ENCODE assay signal across 3 cellular contexts in the genomic region with DNA sequence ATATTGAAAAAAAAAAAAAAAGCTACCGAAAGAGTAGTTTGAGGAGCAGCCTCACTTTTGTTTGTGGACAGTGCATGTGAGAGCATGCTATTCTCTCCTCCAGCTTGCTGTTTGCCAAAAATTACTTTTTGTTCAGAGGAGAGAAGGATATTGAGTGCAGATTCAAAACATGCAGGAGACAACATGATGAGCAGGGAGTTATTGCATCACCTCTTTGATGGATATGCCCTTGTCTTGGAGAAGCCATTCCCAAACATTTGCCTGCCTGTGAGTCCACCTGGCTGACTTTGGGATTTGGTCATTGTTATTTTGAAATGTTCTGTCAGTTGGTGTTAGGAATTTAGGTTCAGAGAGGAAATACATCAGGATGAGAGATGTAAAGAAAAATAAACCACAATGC.
TF ChIP-seq lines count a peak whose summit lies in the region.

No MANE protein-coding gene starts in this region.

TF ChIP-seq in SK-N-SH, 30 proteins besides CTCF, POLR2A, EP300 and RAD21 (continued from another document):
- no peak for TF ChIP-seq POLR2AphosphoS5 (IDR thresholded peaks at IDR 0.05; ENCODE audit: low read depth, low read length)
- TF ChIP-seq RCOR1 (IDR thresholded peaks at IDR 0.05; ENCODE audit: low read length): no peak
- no peak for TF ChIP-seq SIN3A (IDR thresholded peaks at IDR 0.05; ENCODE audit: borderline replicate concordance, low read depth, low read length)
- TF ChIP-seq TAF1 (IDR thresholded peaks at IDR 0.05; ENCODE audit: borderline replicate concordance, low read depth, low read length): no peak
- no peak for TF ChIP-seq TCF12 (IDR thresholded peaks at IDR 0.05)
- TF ChIP-seq GATA2 (CRISPR knock-in tag; IDR thresholded peaks at IDR 0.05): no peak
- TF ChIP-seq FOXM1 (IDR thresholded peaks at IDR 0.05; ENCODE audit: low read depth): no peak
- no peak for TF ChIP-seq SMC3 (IDR thresholded peaks at IDR 0.05; ENCODE audit: low read depth, low read length)
- no peak for TF ChIP-seq JUND (IDR thresholded peaks at IDR 0.05)

TF ChIP-seq in SK-N-SH treated with all-trans-retinoic acid at 6 μM for 48 hours, 23 proteins besides CTCF, POLR2A, EP300 and RAD21:
- TF ChIP-seq PATZ1 (CRISPR knock-in tag; IDR thresholded peaks at IDR 0.05; ENCODE audit: borderline replicate concordance) (no peak), ZNF70 (CRISPR knock-in tag; IDR thresholded peaks at IDR 0.05) (no peak), CREB5 (CRISPR knock-in tag; IDR thresholded peaks at IDR 0.05; ENCODE audit: low read depth) (no peak), CSRNP3 (CRISPR knock-in tag; IDR thresholded peaks at IDR 0.05) (no peak), OSR1 (CRISPR knock-in tag; IDR thresholded peaks at IDR 0.05) (no peak), ZFP30 (CRISPR knock-in tag; IDR thresholded peaks at IDR 0.05) (no peak), ARNTL (CRISPR knock-in tag; IDR thresholded peaks at IDR 0.05; ENCODE audit: borderline replicate concordance, low read depth) (no peak), ZNF565 (CRISPR knock-in tag; conservative IDR thresholded peaks at IDR 0.05; ENCODE audit: low read depth) (no peak), ESRRG (CRISPR knock-in tag; IDR thresholded peaks at IDR 0.05) (no peak)

TF ChIP-seq in K562, 482 proteins besides CTCF, POLR2A, EP300 and RAD21:
- TF ChIP-seq CEBPG (CRISPR knock-in tag; IDR thresholded peaks at IDR 0.05) (no peak), CEBPG (tag; conservative IDR thresholded peaks at IDR 0.05 in 1 of 2, IDR thresholded peaks at IDR 0.05 in 1 of 2) (peak in 1 of 2 experiments; percentile 57; a peak in 2 of 4 replicates), ZFP30 (CRISPR knock-in tag; IDR thresholded peaks at IDR 0.05; ENCODE audit: borderline replicate concordance) (no peak), CEBPB (tag; IDR thresholded peaks at IDR 0.05) (peak; percentile 52), LARP7 (IDR thresholded peaks at IDR 0.05) (no peak)
- TF ChIP-seq, protein P1, sequence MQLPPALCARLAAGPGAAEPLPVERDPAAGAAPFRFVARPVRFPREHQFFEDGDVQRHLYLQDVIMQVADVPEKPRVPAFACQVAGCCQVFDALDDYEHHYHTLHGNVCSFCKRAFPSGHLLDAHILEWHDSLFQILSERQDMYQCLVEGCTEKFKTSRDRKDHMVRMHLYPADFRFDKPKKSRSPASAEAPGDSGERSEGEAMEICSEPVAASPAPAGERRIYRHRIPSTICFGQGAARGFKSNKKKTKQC (CRISPR knock-in tag; IDR thresholded peaks at IDR 0.05): no peak
- TF ChIP-seq, protein P2, sequence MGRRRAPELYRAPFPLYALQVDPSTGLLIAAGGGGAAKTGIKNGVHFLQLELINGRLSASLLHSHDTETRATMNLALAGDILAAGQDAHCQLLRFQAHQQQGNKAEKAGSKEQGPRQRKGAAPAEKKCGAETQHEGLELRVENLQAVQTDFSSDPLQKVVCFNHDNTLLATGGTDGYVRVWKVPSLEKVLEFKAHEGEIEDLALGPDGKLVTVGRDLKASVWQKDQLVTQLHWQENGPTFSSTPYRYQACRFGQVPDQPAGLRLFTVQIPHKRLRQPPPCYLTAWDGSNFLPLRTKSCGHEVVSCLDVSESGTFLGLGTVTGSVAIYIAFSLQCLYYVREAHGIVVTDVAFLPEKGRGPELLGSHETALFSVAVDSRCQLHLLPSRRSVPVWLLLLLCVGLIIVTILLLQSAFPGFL (CRISPR knock-in tag; IDR thresholded peaks at IDR 0.05): no peak
- TF ChIP-seq, protein P3, sequence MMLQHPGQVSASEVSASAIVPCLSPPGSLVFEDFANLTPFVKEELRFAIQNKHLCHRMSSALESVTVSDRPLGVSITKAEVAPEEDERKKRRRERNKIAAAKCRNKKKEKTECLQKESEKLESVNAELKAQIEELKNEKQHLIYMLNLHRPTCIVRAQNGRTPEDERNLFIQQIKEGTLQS (IDR thresholded peaks at IDR 0.05): peak; percentile 63
- TF ChIP-seq, protein P3 (CRISPR knock-in tag; conservative IDR thresholded peaks at IDR 0.05): no peak
